Comparison of ENCODE assay signal across 8 cellular contexts in the genomic region with DNA sequence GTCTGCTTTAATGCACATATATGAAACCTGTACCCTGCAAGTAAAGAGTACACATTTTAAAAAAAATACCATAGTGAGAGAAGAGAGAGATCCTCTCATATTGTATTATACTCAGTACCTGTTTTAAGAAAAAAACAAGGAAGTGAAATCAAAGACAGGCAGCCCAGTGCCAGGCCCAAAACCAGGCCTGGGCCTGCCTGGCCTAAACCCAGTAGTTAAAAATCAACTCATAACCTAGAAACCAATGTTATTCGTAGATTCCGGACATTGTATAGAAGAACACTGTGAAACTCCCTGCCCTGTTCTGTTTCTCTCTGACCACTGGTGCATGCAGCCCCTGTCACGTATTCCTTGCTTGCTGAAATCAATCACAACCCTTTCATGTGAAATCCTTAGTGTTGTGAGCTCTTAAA.
DNase-seq lines count a peak whose midpoint lies in the region; ATAC-seq and TF ChIP-seq lines count a peak whose summit lies in the region.
"Not testable (repeated sequence)": the region's sequence is repeated elsewhere in the genome, so short reads cannot be mapped to it uniquely, and the experiment has no call there.

No MANE protein-coding gene starts in this region.

- not testable (repeated sequence) for H3K9me3 ChIP-seq in body of pancreas

- not testable (repeated sequence) for H3K4me1 ChIP-seq in body of pancreas

- DNase-seq in body of pancreas (peak in 3 of 4 donors; percentile 27 to 42 (median 37)), kidney tubule cell (ENCODE audit: low spot score) (peak; percentile 86)
- not testable (repeated sequence) for DNase-seq in nephron progenitor cell

- peak overlapping the region; percentile 54 to 81 (median 64) for H3K27ac ChIP-seq in body of pancreas

- not testable (repeated sequence) for TF ChIP-seq CTCF in body of pancreas (IDR thresholded peaks at IDR 0.05); nephron progenitor cell (IDR thresholded peaks at IDR 0.05)

- ATAC-seq in GM18867 (IDR thresholded peaks at IDR 0.05; ENCODE audit: unreplicated experiment) = peak; percentile 64
- peak; percentile 31 for ATAC-seq in GM19468 (IDR thresholded peaks at IDR 0.05; ENCODE audit: extremely low read depth, unreplicated experiment)
- ATAC-seq in HG02763 (IDR thresholded peaks at IDR 0.05; ENCODE audit: unreplicated experiment) = peak; percentile 42
- ATAC-seq in HG03196 (IDR thresholded peaks at IDR 0.05; ENCODE audit: unreplicated experiment) = peak; percentile 63
- ATAC-seq in body of pancreas = not testable (repeated sequence)

- WGBS in body of pancreas, 2 donors = 35 to 39% methylated on average over 3 of the region's 3 CpGs

- not testable (repeated sequence) for H3K36me3 ChIP-seq in body of pancreas (replicated peaks in 1 of 2; ENCODE audit: insufficient read depth in 1 of 2, low read depth in 2 of 2)

- not testable (repeated sequence) for H3K27me3 ChIP-seq in body of pancreas

- not testable (repeated sequence) for H3K4me3 Mint-ChIP-seq in nephron progenitor cell

- not testable (repeated sequence) for H3K9me3 Mint-ChIP-seq in nephron progenitor cell

- not testable (repeated sequence) for H3K36me3 Mint-ChIP-seq in nephron progenitor cell (ENCODE audit: low read depth)

- not testable (repeated sequence) for H3K27me3 Mint-ChIP-seq in nephron progenitor cell (ENCODE audit: low read depth, poor library complexity)

- intact Hi-C loops in body of pancreas (cut with DNase I) = not testable (repeated sequence)

- peak overlapping the region; percentile 27; the same call in 1 of the 2 replicates for H3K4me3 ChIP-seq in GM08714 (ENCODE audit: low read length)
- H3K4me3 ChIP-seq in body of pancreas = not testable (repeated sequence)

- not testable (repeated sequence) for H3K4me1 Mint-ChIP-seq in nephron progenitor cell

- peak overlapping the region; percentile 94 for H3K27ac Mint-ChIP-seq in nephron progenitor cell

- peak in 1 of 3 donors; percentile 33 for TF ChIP-seq POLR2A in body of pancreas (IDR thresholded peaks at IDR 0.05)
